Comparison of ENCODE assay signal across 8 cellular contexts in the genomic region with DNA sequence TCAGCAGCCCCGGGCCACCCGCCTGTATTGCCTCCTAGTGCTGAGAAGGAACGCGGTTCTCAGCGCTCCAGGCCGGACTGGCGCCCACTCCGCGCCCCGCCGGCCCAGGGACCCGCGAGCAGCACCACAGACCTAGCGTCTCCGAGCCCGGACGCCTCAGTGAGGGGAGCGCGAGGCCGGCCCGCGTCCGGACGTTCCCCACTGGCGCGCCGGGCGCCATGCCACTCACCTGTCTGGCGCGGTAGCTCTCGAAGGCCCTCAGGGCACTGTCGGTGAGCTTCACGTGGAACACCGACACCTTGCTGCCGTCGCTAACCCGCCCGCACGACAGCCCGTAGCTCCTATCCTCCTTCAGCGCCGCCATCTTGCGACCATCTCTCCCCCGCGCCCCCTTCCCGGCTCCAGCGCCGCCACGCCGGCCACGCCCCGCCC. TPM values are rescaled to one million over a fixed set of nuclear protein-coding genes. Genes with fewer than 3 reads are reported as not detected.
A peak's percentile ranks its signal among the peaks of the same experiment; 100 is the strongest.
DNase-seq lines count a peak whose midpoint lies in the region; ATAC-seq, FAIRE-seq and TF ChIP-seq lines count a peak whose summit lies in the region.

A gene (minus strand): TSS at position 379 of the 432 bp plus-strand sequence. CDS start 15 bp downstream, at position 364.

- peak within 1 kb of the TSS; percentile 89 for H3K4me3 ChIP-seq in iPS-15b (ENCODE audit: low read depth, low read length)

- no peaks in the 10 kb centered on the region for H3K9me3 ChIP-seq in iPS-15b (ENCODE audit: control insufficient read depth, insufficient read depth, low read length)

- no peak for FAIRE-seq in frontal cortex (lab: Jason Lieb, UNC)

- no peak for DNase-seq in frontal cortex (ENCODE audit: low spot score in 2 of 2)

- H3K9ac ChIP-seq in iPS-15b (ENCODE audit: low read depth, low read length) = peak within 1 kb of the TSS; percentile 90

- peak within 1 kb of the TSS; percentile 94 for H3K27ac Mint-ChIP-seq in activated naive CD8-positive, alpha-beta T cell
- H3K27ac Mint-ChIP-seq in stimulated activated memory B cell treated with anti-CD40 and anti-IgM and Interleukin-4, amounts not matched to agents 10 μg/mL and 1 μg/mL and 100 μg/mL, for 72 hours = peak within 1 kb of the TSS; percentile 84

- peak; percentile 93 for TF ChIP-seq POLR2A in GM10847 (IDR thresholded peaks at IDR 0.05; ENCODE audit: extremely low read depth, insufficient read length)

- no peaks in the 10 kb centered on the region for H3K9me3 Mint-ChIP-seq in activated naive CD8-positive, alpha-beta T cell (ENCODE audit: low read depth)
- no peaks in the 10 kb centered on the region for H3K9me3 Mint-ChIP-seq in stimulated activated memory B cell treated with anti-CD40 and anti-IgM and Interleukin-4, amounts not matched to agents 10 μg/mL and 1 μg/mL and 100 μg/mL, for 72 hours

- peaks cover 5% of the 10 kb centered on the region for H3K4me1 ChIP-seq in iPS-15b (ENCODE audit: control insufficient read depth, insufficient read depth, low read length)

- H3K36me3 Mint-ChIP-seq in activated naive CD8-positive, alpha-beta T cell = no peaks in the 10 kb centered on the region
- H3K36me3 Mint-ChIP-seq in stimulated activated memory B cell treated with anti-CD40 and anti-IgM and Interleukin-4, amounts not matched to agents 10 μg/mL and 1 μg/mL and 100 μg/mL, for 72 hours = no peaks in the 10 kb centered on the region

- no peaks in the 10 kb centered on the region for H3K27me3 Mint-ChIP-seq in activated naive CD8-positive, alpha-beta T cell
- no peaks in the 10 kb centered on the region for H3K27me3 Mint-ChIP-seq in stimulated activated memory B cell treated with anti-CD40 and anti-IgM and Interleukin-4, amounts not matched to agents 10 μg/mL and 1 μg/mL and 100 μg/mL, for 72 hours

- ATAC-seq in HG02852 (IDR thresholded peaks at IDR 0.05; ENCODE audit: unreplicated experiment) (peak; percentile 2), GM18868 (IDR thresholded peaks at IDR 0.05; ENCODE audit: unreplicated experiment) (no peak), HG03571 (IDR thresholded peaks at IDR 0.05; ENCODE audit: unreplicated experiment) (no peak)
- peak; percentile 17 for ATAC-seq in stimulated activated memory B cell treated with anti-CD40 and anti-IgM and Interleukin-4, amounts not matched to agents 10 μg/mL and 1 μg/mL and 100 μg/mL, for 72 hours

- H3K4me1 Mint-ChIP-seq in activated naive CD8-positive, alpha-beta T cell (ENCODE audit: low read depth) = peaks cover 18% of the 10 kb centered on the region
- H3K4me1 Mint-ChIP-seq in stimulated activated memory B cell treated with anti-CD40 and anti-IgM and Interleukin-4, amounts not matched to agents 10 μg/mL and 1 μg/mL and 100 μg/mL, for 72 hours = peaks cover 40% of the 10 kb centered on the region

- H3K27me3 ChIP-seq in iPS-15b (ENCODE audit: control insufficient read depth, insufficient read depth, low read length) = no peaks in the 10 kb centered on the region

- peak within 1 kb of the TSS; percentile 99 for H3K4me3 Mint-ChIP-seq in activated naive CD8-positive, alpha-beta T cell
- peak within 1 kb of the TSS; percentile 93 for H3K4me3 Mint-ChIP-seq in stimulated activated memory B cell treated with anti-CD40 and anti-IgM and Interleukin-4, amounts not matched to agents 10 μg/mL and 1 μg/mL and 100 μg/mL, for 72 hours

- no peaks in the 10 kb centered on the region for H3K36me3 ChIP-seq in iPS-15b (ENCODE audit: control insufficient read depth, insufficient read depth, low read length)

RNA-seq across cellular contexts. Expression of the gene that starts here (rescaled TPM):
- 7.7 TPM for total RNA-seq in frontal cortex

Comparison
In these comparisons a context has a peak if more than half of its experiments do, and no peak if none do; other contexts are left out.
1. ATAC-seq: peak in HG02852 (single experiment) and stimulated activated memory B cell treated with anti-CD40 and anti-IgM and Interleukin-4, amounts not matched to agents 10 μg/mL and 1 μg/mL and 100 μg/mL, for 72 hours (single experiment); none in GM18868 (single experiment) and HG03571 (single experiment).